Comparison of ENCODE assay signal across 29 cellular contexts in the genomic region with DNA sequence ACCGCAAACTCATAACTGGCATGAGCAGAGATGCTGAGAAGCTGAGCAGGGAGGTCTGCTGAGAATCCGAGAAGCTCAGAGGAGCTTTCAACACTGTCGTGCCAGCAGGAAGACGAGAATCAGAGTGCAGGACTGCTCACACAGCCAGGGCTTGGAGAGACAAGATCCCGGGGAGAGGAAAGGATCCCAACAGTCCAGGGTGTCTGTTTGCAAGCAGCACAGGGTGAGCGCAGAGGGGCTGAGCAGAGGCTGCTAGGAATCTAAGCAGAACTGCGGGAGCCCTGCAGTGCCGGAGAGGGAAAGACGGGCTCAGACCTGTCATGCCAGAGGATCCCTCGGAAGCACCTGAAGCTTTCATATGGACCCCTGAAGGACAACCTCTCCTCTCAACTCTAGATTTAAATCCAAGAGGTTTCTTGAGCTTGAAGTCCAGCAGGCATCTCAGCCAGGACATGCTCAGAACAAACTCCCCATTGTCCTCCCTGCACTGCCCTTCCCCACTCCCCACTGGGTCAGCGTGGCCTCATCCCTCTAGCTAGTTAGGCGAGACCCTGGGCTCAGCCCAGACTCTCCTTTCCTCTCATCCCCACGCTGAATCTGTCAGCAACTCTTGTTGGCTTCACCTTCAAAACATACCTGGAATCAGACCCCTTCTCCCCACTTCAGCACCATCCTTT. TPM values are rescaled to one million over a fixed set of nuclear protein-coding genes. Genes with fewer than 3 reads are reported as not detected.
DNase-seq lines count a peak whose midpoint lies in the region; ATAC-seq, FAIRE-seq and TF ChIP-seq lines count a peak whose summit lies in the region.
"Had no signal": no experiment of that assay in that cellular context is flagged by ENCODE, and none has a peak within 500 bp of the region (broad histone marks: within the 10 kb centered on the region; RNA-seq: fewer than 3 reads in every experiment).

No MANE protein-coding gene starts in this region.

- POLR2A ChIA-PET in HepG2 (lab: Yijun Ruan, JAX) (interaction anchor here (1.0 to 1.2 kb wide), 2 partner anchors 12 to 207 kb away, joined by 3 to 4 read pairs; no protein-coding TSS in a partner anchor), WTC11 (lab: Charles Lee) (interaction anchor here (0.5 kb wide), 1 partner anchor 483 kb away, joined by 4 read pairs; no protein-coding TSS in a partner anchor)

- peak overlapping the region; percentile 36 for H3K4me2 ChIP-seq in HepG2 (ENCODE audit: low read depth, low read length)
- H3K4me2 ChIP-seq: smooth muscle cell had no signal

- TF ChIP-seq POLR2A in HepG2 (IDR thresholded peaks at IDR 0.05; ENCODE audit: insufficient read depth in 1 of 2, low read depth in 2 of 2, low read length in 2 of 2) (no peak), right lobe of liver (IDR thresholded peaks at IDR 0.05) (no peak), transverse colon (IDR thresholded peaks at IDR 0.05) (no peak)

- H3K27ac ChIP-seq in HepG2 (ENCODE audit: extremely low read length, insufficient read depth, low read length) (no peak overlapping the region), right lobe of liver (no peak overlapping the region), colonic mucosa (peak overlapping the region; percentile 79), mucosa of rectum (ENCODE audit: low read depth in 2 of 2, low read length in 2 of 2) (peak overlapping the region; percentile 74 to 81), transverse colon (peak overlapping the region; percentile 65 to 83 (median 82))
- H3K27ac ChIP-seq: ascending aorta, upper lobe of right lung had no signal

- H3K36me3 Mint-ChIP-seq in WTC11 = peaks cover 11% of the 10 kb centered on the region
- peaks cover 5% of the 10 kb centered on the region for H3K36me3 Mint-ChIP-seq in activated CD4-positive, alpha-beta T cell treated with anti-CD3 and anti-CD28 coated beads, Interleukin-2, amount 10 ng/mL, durations not matched to agents 24 days and 14 days (ENCODE audit: low read depth)
- H3K36me3 Mint-ChIP-seq: activated naive CD8-positive, alpha-beta T cell treated with anti-CD3 and anti-CD28 coated beads, Interleukin-2, amount 10 ng/mL, durations not matched to agents 7 days and 5 days had no signal

- DNase-seq in HepG2 (ENCODE audit: low spot score) = no peak
- DNase-seq in right lobe of liver = no peak
- DNase-seq in colonic mucosa = no peak
- no peak for DNase-seq in transverse colon
- DNase-seq in hepatic stellate cell (ENCODE audit: low spot score) = no peak
- DNase-seq in WTC11 (ENCODE audit: low spot score) = no peak
- no peak for DNase-seq in activated CD4-positive, alpha-beta T cell treated with anti-CD3 and anti-CD28 coated beads, Interleukin-2, amount 10 ng/mL, durations not matched to agents 24 days and 14 days
- DNase-seq: activated CD4-positive, alpha-beta memory T cell treated with anti-CD3 and anti-CD28 coated beads, Interleukin-2, amount 10 ng/mL, durations not matched to agents 7 days and 5 days; activated naive CD8-positive, alpha-beta T cell treated with anti-CD3 and anti-CD28 coated beads, Interleukin-2, amount 10 ng/mL, durations not matched to agents 7 days and 5 days; Calu3; central memory CD4-positive, alpha-beta T cell; KG1; MG63; NCI-H2029; NCI-H2227 treated with DMSO at 0.1 percent for 48 hours; NCI-H69; stimulated activated CD4-positive, alpha-beta T cell treated with anti-CD3 and anti-CD28 coated beads, Interleukin-1b, Interleukin-23, amount 100 ng/mL, for 48 hours; upper lobe of right lung had no signal

- no peak overlapping the region for H3K4me3 ChIP-seq in HepG2 (replicated peaks in 1 of 3; ENCODE audit: insufficient read depth in 1 of 3, low read depth in 2 of 3, low read length in 3 of 3)
- no peak overlapping the region for H3K4me3 ChIP-seq in right lobe of liver
- no peak overlapping the region for H3K4me3 ChIP-seq in colonic mucosa
- peak overlapping the region in 1 of 2 donors; percentile 23 for H3K4me3 ChIP-seq in mucosa of rectum (ENCODE audit: low read length in 2 of 2)
- H3K4me3 ChIP-seq in transverse colon = no peak overlapping the region
- H3K4me3 ChIP-seq: ascending aorta, lung, MG63, smooth muscle cell, upper lobe of right lung had no signal

- no peak overlapping the region for H2AFZ ChIP-seq in HepG2 (ENCODE audit: low read length)

- no peak for FAIRE-seq in HepG2 (lab: Jason Lieb, UNC)
- FAIRE-seq: HTR-8/SVneo, islet of Langerhans had no signal

- H3K27me3 ChIP-seq in HepG2 (ENCODE audit: control insufficient read depth in 1 of 2, insufficient read depth in 2 of 2, low read length in 2 of 2) (peaks cover 1 to 17% of the 10 kb centered on the region in 2 experiments; a peak in 4 of 5 replicates), right lobe of liver (no peaks in the 10 kb centered on the region), colonic mucosa (no peaks in the 10 kb centered on the region), mucosa of rectum (ENCODE audit: control insufficient read depth in 2 of 2, insufficient read depth in 2 of 2, low read length in 2 of 2) (no peaks in the 10 kb centered on the region), transverse colon (no peaks in the 10 kb centered on the region)
- H3K27me3 ChIP-seq: ascending aorta, MG63, upper lobe of right lung had no signal

- H3K9ac ChIP-seq in HepG2 (ENCODE audit: insufficient read depth, low read depth, low read length) = no peak overlapping the region
- peak overlapping the region in 1 of 2 donors; percentile 78 for H3K9ac ChIP-seq in colonic mucosa (ENCODE audit: low read depth in 2 of 2, low read length in 2 of 2)
- H3K9ac ChIP-seq in mucosa of rectum (ENCODE audit: low read depth in 1 of 2, low read length in 2 of 2) = peak overlapping the region; percentile 48 to 61

- CTCF ChIA-PET in HepG2 (lab: Yijun Ruan, JAX; ENCODE audit: low intra/inter-chr PET ratio, low total read pairs) (no interaction called here), WTC11 (lab: Charles Lee) (interaction anchor here (0.8 to 1.3 kb wide), 4 partner anchors 9 to 213 kb away, joined by 3 to 5 read pairs (median 3); no protein-coding TSS in a partner anchor)

- intact Hi-C loops in HepG2 (cut with micrococcal nuclease; ENCODE audit: unreplicated experiment) = loop anchor here (5.0 kb wide), 3 partner anchors 42 to 402 kb away; a partner anchor contains a TSS
- intact Hi-C loops in right lobe of liver (cut with DNase I) = no loop called here
- intact Hi-C loops in colonic mucosa (cut with DNase I) = loop anchor here (5.0 to 10.0 kb wide), 3 partner anchors 187 to 442 kb away; a partner anchor contains a TSS
- intact Hi-C loops in transverse colon (cut with DNase I; ENCODE audit: low total_unique reads) = no loop called here
- intact Hi-C loops in activated CD4-positive, alpha-beta T cell treated with anti-CD3 and anti-CD28 coated beads, Interleukin-2, amount 10 ng/mL, durations not matched to agents 24 days and 14 days (cut with micrococcal nuclease) = loop anchor here (10.0 kb wide), 1 partner anchor 304 kb away; no protein-coding TSS in a partner anchor

- H3K9me3 ChIP-seq in HepG2 (ENCODE audit: low read length) (no peaks in the 10 kb centered on the region), right lobe of liver (no peaks in the 10 kb centered on the region), colonic mucosa (no peaks in the 10 kb centered on the region), mucosa of rectum (ENCODE audit: control insufficient read depth in 2 of 2, low read length in 2 of 2) (no peaks in the 10 kb centered on the region), transverse colon (no peaks in the 10 kb centered on the region)
- H3K9me3 ChIP-seq: MG63, upper lobe of right lung had no signal

- 31% methylated on average over 12 of the region's 13 CpGs for WGBS in HepG2 (ENCODE audit: low lambda C conversion rate)
- 85% methylated on average over 6 of the region's 13 CpGs for WGBS in right lobe of liver (ENCODE audit: insufficient coverage, low coverage, low lambda C conversion rate, missing lambda C conversion rate)
- 58 to 76% methylated on average over 5 to 13 of the region's 13 CpGs for WGBS in transverse colon (ENCODE audit: low coverage in 1 of 2), 2 donors

- H3K4me1 Mint-ChIP-seq in WTC11 = 0 out of 2 replicates have a peak, but pooled peaks cover 3% of the 10 kb centered on the region
- H3K4me1 Mint-ChIP-seq in activated CD4-positive, alpha-beta T cell treated with anti-CD3 and anti-CD28 coated beads, Interleukin-2, amount 10 ng/mL, durations not matched to agents 24 days and 14 days = peaks cover 4% of the 10 kb centered on the region

- H4K20me1 ChIP-seq in HepG2 (ENCODE audit: insufficient read depth, low read length) = no peaks in the 10 kb centered on the region

- H3K27me3 Mint-ChIP-seq in WTC11 (ENCODE audit: low read depth) = peaks cover 7% of the 10 kb centered on the region
- H3K27me3 Mint-ChIP-seq in activated CD4-positive, alpha-beta T cell treated with anti-CD3 and anti-CD28 coated beads, Interleukin-2, amount 10 ng/mL, durations not matched to agents 24 days and 14 days = peaks cover 3% of the 10 kb centered on the region

- no peaks in the 10 kb centered on the region for H3K79me2 ChIP-seq in HepG2 (ENCODE audit: insufficient read depth, low read length)

- peaks cover 22% of the 10 kb centered on the region for H3K9me3 Mint-ChIP-seq in WTC11
- peaks cover 11% of the 10 kb centered on the region for H3K9me3 Mint-ChIP-seq in activated CD4-positive, alpha-beta T cell treated with anti-CD3 and anti-CD28 coated beads, Interleukin-2, amount 10 ng/mL, durations not matched to agents 24 days and 14 days

- H3K4me1 ChIP-seq in HepG2 (ENCODE audit: insufficient read depth, low read length) (peaks cover 44% of the 10 kb centered on the region), right lobe of liver (peaks cover 0 to 31% (median 8%) of the 10 kb centered on the region in 4 donors), colonic mucosa (peaks cover 26% of the 10 kb centered on the region), mucosa of rectum (ENCODE audit: control insufficient read depth in 2 of 2, insufficient read depth in 2 of 2, low read length in 2 of 2) (peaks cover 45 to 57% of the 10 kb centered on the region in 2 donors), transverse colon (peaks cover 36 to 68% (median 57%) of the 10 kb centered on the region in 4 donors)

- ATAC-seq in HepG2 (no peak), right lobe of liver (no peak), WTC11 (no peak)
- ATAC-seq: Panc1, upper lobe of right lung had no signal

- TF ChIP-seq RAD21 in HepG2 (CRISPR knock-in tag; IDR thresholded peaks at IDR 0.05) = no peak

- no TSS peak for BruUV-seq in HepG2 (replicated peaks; lab: Mats Ljungman, UMichigan)

- H3K36me3 ChIP-seq in HepG2 (replicated peaks in 1 of 2; ENCODE audit: control insufficient read depth in 1 of 2, insufficient read depth in 2 of 2, low read length in 2 of 2) = no peaks in the 10 kb centered on the region
- no peaks in the 10 kb centered on the region for H3K36me3 ChIP-seq in right lobe of liver
- no peaks in the 10 kb centered on the region for H3K36me3 ChIP-seq in colonic mucosa
- H3K36me3 ChIP-seq in mucosa of rectum (ENCODE audit: control insufficient read depth in 2 of 2, insufficient read depth in 2 of 2, low read length in 2 of 2) = no peaks in the 10 kb centered on the region
- no peaks in the 10 kb centered on the region for H3K36me3 ChIP-seq in transverse colon
- H3K36me3 ChIP-seq: ascending aorta, MG63, upper lobe of right lung had no signal

- in situ Hi-C loops in HepG2 (cut with HindIII; ENCODE audit: extremely low pct_ligation_motif_present, low pct_unique_long_range_greater_than_20kb) = loop anchor here (5.0 kb wide), 1 partner anchor 92 kb away; no protein-coding TSS in a partner anchor
- in situ Hi-C loops in transverse colon (cut with MboI; ENCODE audit: low pct_ligation_motif_present in 1 of 4, low pct_unique_long_range_greater_than_20kb in 1 of 4, low sequenced_read_pairs in 3 of 4) = no loop called here

- TF ChIP-seq CTCF in HepG2 (CRISPR knock-in tag; IDR thresholded peaks at IDR 0.05) (no peak), right lobe of liver (IDR thresholded peaks at IDR 0.05) (no peak), colonic mucosa (IDR thresholded peaks at IDR 0.05) (no peak), transverse colon (IDR thresholded peaks at IDR 0.05) (no peak), WTC11 (IDR thresholded peaks at IDR 0.05) (no peak)

- no peak overlapping the region for H3K27ac Mint-ChIP-seq in WTC11
- no peak overlapping the region for H3K27ac Mint-ChIP-seq in activated CD4-positive, alpha-beta T cell treated with anti-CD3 and anti-CD28 coated beads, Interleukin-2, amount 10 ng/mL, durations not matched to agents 24 days and 14 days
- H3K27ac Mint-ChIP-seq: activated CD4-positive, alpha-beta memory T cell treated with anti-CD3 and anti-CD28 coated beads, Interleukin-2, amount 10 ng/mL, durations not matched to agents 7 days and 5 days; activated naive CD8-positive, alpha-beta T cell treated with anti-CD3 and anti-CD28 coated beads, Interleukin-2, amount 10 ng/mL, durations not matched to agents 7 days and 5 days had no signal

- H3K4me3 Mint-ChIP-seq in WTC11 = no peak overlapping the region
- H3K4me3 Mint-ChIP-seq in activated CD4-positive, alpha-beta T cell treated with anti-CD3 and anti-CD28 coated beads, Interleukin-2, amount 10 ng/mL, durations not matched to agents 24 days and 14 days = no peak overlapping the region
- H3K4me3 Mint-ChIP-seq: activated CD4-positive, alpha-beta memory T cell treated with anti-CD3 and anti-CD28 coated beads, Interleukin-2, amount 10 ng/mL, durations not matched to agents 7 days and 5 days; activated naive CD8-positive, alpha-beta T cell treated with anti-CD3 and anti-CD28 coated beads, Interleukin-2, amount 10 ng/mL, durations not matched to agents 7 days and 5 days had no signal

- TF ChIP-seq EP300 in HepG2 (IDR thresholded peaks at IDR 0.05; ENCODE audit: low read depth in 2 of 2, low read length in 2 of 2) (no peak), HepG2 (CRISPR knock-in tag; IDR thresholded peaks at IDR 0.05; ENCODE audit: borderline replicate concordance) (no peak), transverse colon (IDR thresholded peaks at IDR 0.05; ENCODE audit: low read depth) (no peak)

RNA-seq across cellular contexts. Expression of a gene that starts 40.7 kb away (rescaled TPM):
- total RNA-seq in HepG2 (2016; rRNA removed; fragmentation: Illumina TruSeq; extraction: Trizol) = not detected in 2 replicates
- total RNA-seq in HepG2 (2016; cell fraction: cytosol; rRNA removed; fragmentation: Illumina TruSeq; extraction: Trizol; ENCODE audit: low read depth) = not detected in 2 replicates
- total RNA-seq in HepG2 (2016; cell fraction: insoluble cytoplasmic fraction; rRNA removed; fragmentation: Illumina TruSeq; extraction: Trizol) = not detected in 2 replicates
- not detected in 2 replicates for total RNA-seq in HepG2 (2016; cell fraction: membrane; rRNA removed; fragmentation: Illumina TruSeq; extraction: Trizol)
- not detected in 2 replicates for total RNA-seq in HepG2 (2016; cell fraction: nucleus; rRNA removed; fragmentation: Illumina TruSeq; extraction: Trizol)
- polyA plus RNA-seq in HepG2 (2011; rRNA removed) = not detected in 2 replicates
- polyA plus RNA-seq in HepG2 (2011; cell fraction: cytosol; rRNA removed) = not detected in 2 replicates
- not detected in 2 replicates for polyA plus RNA-seq in HepG2 (2011; cell fraction: nucleus; rRNA removed)
- not detected in 2 replicates for polyA plus RNA-seq in HepG2 (2012)
- not detected in 2 replicates for polyA plus RNA-seq in HepG2 (2016; cell fraction: cytosol; fragmentation: Illumina TruSeq; extraction: Trizol; ENCODE audit: low read depth)
- not detected in 2 replicates for polyA plus RNA-seq in HepG2 (2016; cell fraction: insoluble cytoplasmic fraction; fragmentation: Illumina TruSeq; extraction: Trizol; ENCODE audit: low read depth)
- polyA plus RNA-seq in HepG2 (2016; cell fraction: membrane; fragmentation: Illumina TruSeq; extraction: Trizol; ENCODE audit: low read depth) = not detected in 2 replicates
- polyA plus RNA-seq in HepG2 (2016; cell fraction: nucleus; fragmentation: Illumina TruSeq; extraction: Trizol; ENCODE audit: insufficient read depth, low read depth) = not detected in 2 replicates
- not detected in 2 replicates for polyA minus RNA-seq in HepG2 (2011; rRNA and poly(A)+ RNA removed; ENCODE audit: low replicate concordance)
- not detected in 2 replicates for polyA minus RNA-seq in HepG2 (2011; cell fraction: cytosol; rRNA and poly(A)+ RNA removed)
- polyA minus RNA-seq in HepG2 (2011; cell fraction: nucleus; rRNA and poly(A)+ RNA removed) = not detected in 2 replicates
- not detected for total RNA-seq in right lobe of liver
- under 1 TPM in 1 of 2 donors, not detected in 1; 0.79 TPM for total RNA-seq in colonic mucosa
- total RNA-seq in transverse colon = not detected
- not detected in 3 replicates for total RNA-seq in WTC11 (2021)
- not detected in 2 replicates for total RNA-seq in activated CD4-positive, alpha-beta T cell treated with anti-CD3 and anti-CD28 coated beads, Interleukin-2, amount 10 ng/mL, durations not matched to agents 24 days and 14 days
- total RNA-seq: activated CD4-positive, alpha-beta memory T cell treated with anti-CD3 and anti-CD28 coated beads, Interleukin-2, amount 10 ng/mL, durations not matched to agents 7 days and 5 days; activated naive CD8-positive, alpha-beta T cell treated with anti-CD3 and anti-CD28 coated beads, Interleukin-2, amount 10 ng/mL, durations not matched to agents 7 days and 5 days; ascending aorta; Calu3; Daoy; dermis microvascular lymphatic vessel endothelial cell; fibroblast of lung; lung; pulmonary artery endothelial cell; smooth muscle cell; upper lobe of right lung had no signal
- polyA plus RNA-seq: fibroblast of lung, lung, smooth muscle cell had no signal

Comparison
In these comparisons a context has a peak if more than half of its experiments do, and no peak if none do; other contexts are left out.
1. intact Hi-C loops: an anchor here in HepG2 (5.0 kb wide), colonic mucosa (5.0 to 10.0 kb wide) and activated CD4-positive, alpha-beta T cell treated with anti-CD3 and anti-CD28 coated beads, Interleukin-2, amount 10 ng/mL, durations not matched to agents 24 days and 14 days (10.0 kb wide); none called in right lobe of liver and transverse colon.
2. H3K27ac ChIP-seq: peak in colonic mucosa (single experiment), mucosa of rectum (2 of 2) and transverse colon (4 of 4); none in HepG2 (single experiment) and right lobe of liver (0 of 3).